Comparison of ENCODE assay signal across 1 cellular context in genomic region chr9:111631071-111631971, GRCh38.
TF ChIP-seq lines count a peak whose summit lies in the region.

Gene DNAJC25, plus strand, starts transcription at chr9:111631334. Its CDS starts 74 bp downstream, at chr9:111631408.

TF ChIP-seq in WTC11, 78 proteins besides CTCF, POLR2A, EP300 and RAD21 (continued from another document and continues in another):
- TF ChIP-seq AFF4 (CRISPR knock-in tag; IDR thresholded peaks at IDR 0.05; ENCODE audit: borderline replicate concordance) (peak; percentile 52; the same call in 1 of the 2 replicates), ETV6 (CRISPR knock-in tag; IDR thresholded peaks at IDR 0.05) (peak; percentile 88), EMX1 (CRISPR knock-in tag; IDR thresholded peaks at IDR 0.05) (peak; percentile 89), JAZF1 (CRISPR knock-in tag; IDR thresholded peaks at IDR 0.05) (0 out of 2 replicates have a peak, but pooled peaks have one; percentile 60), USF2 (CRISPR knock-in tag; IDR thresholded peaks at IDR 0.05) (peak; percentile 40), CREB1 (CRISPR knock-in tag; IDR thresholded peaks at IDR 0.05) (peak; percentile 76; the same call in 1 of the 2 replicates), NFE2L1 (CRISPR knock-in tag; IDR thresholded peaks at IDR 0.05) (peak; percentile 49; the same call in 1 of the 2 replicates), RELA (CRISPR knock-in tag; IDR thresholded peaks at IDR 0.05; ENCODE audit: borderline replicate concordance) (peak; percentile 83), E2F1 (CRISPR knock-in tag; IDR thresholded peaks at IDR 0.05) (no peak), AR (CRISPR knock-in tag; IDR thresholded peaks at IDR 0.05) (peak; percentile 62; the same call in 1 of the 2 replicates), ZNF671 (CRISPR knock-in tag; IDR thresholded peaks at IDR 0.05) (peak; percentile 36; the same call in 1 of the 2 replicates), JUN (CRISPR knock-in tag; IDR thresholded peaks at IDR 0.05) (no peak), ZNF416 (CRISPR knock-in tag; IDR thresholded peaks at IDR 0.05) (peak; percentile 97), ZNF396 (CRISPR knock-in tag; IDR thresholded peaks at IDR 0.05; ENCODE audit: borderline replicate concordance) (no peak), HMGA2 (CRISPR knock-in tag; IDR thresholded peaks at IDR 0.05) (no peak), ZNF219 (CRISPR knock-in tag; IDR thresholded peaks at IDR 0.05; ENCODE audit: borderline replicate concordance) (no peak), FOXP1 (CRISPR knock-in tag; IDR thresholded peaks at IDR 0.05; ENCODE audit: borderline replicate concordance) (peak; percentile 87), CREM (CRISPR knock-in tag; IDR thresholded peaks at IDR 0.05) (peak; percentile 95), PRDM15 (CRISPR knock-in tag; IDR thresholded peaks at IDR 0.05) (no peak), ZNF425 (CRISPR knock-in tag; conservative IDR thresholded peaks at IDR 0.05) (no peak), FOXP4 (CRISPR knock-in tag; IDR thresholded peaks at IDR 0.05) (peak; percentile 75), MAX (CRISPR knock-in tag; IDR thresholded peaks at IDR 0.05) (peak; percentile 79), ZNF263 (CRISPR knock-in tag; IDR thresholded peaks at IDR 0.05; ENCODE audit: low read depth) (no peak), ZNF532 (CRISPR knock-in tag; IDR thresholded peaks at IDR 0.05; ENCODE audit: borderline replicate concordance) (0 out of 2 replicates have a peak, but pooled peaks have one; percentile 17), ATF2 (CRISPR knock-in tag; IDR thresholded peaks at IDR 0.05; ENCODE audit: borderline replicate concordance, low read depth) (no peak), RORB (CRISPR knock-in tag; IDR thresholded peaks at IDR 0.05) (peak; percentile 55; the same call in 1 of the 2 replicates), FOXK1 (CRISPR knock-in tag; IDR thresholded peaks at IDR 0.05) (peak; percentile 92), ZMAT4 (CRISPR knock-in tag; IDR thresholded peaks at IDR 0.05) (peak; percentile 94), SP1 (CRISPR knock-in tag; conservative IDR thresholded peaks at IDR 0.05) (peak; percentile 87)
